Comparison of ENCODE assay signal across 14 cellular contexts in genomic region chr10:6009159-6009558, GRCh38. TPM values are rescaled to one million over a fixed set of nuclear protein-coding genes. Genes with fewer than 3 reads are reported as not detected.
DNase-seq lines count a peak whose midpoint lies in the region; ATAC-seq lines count a peak whose summit lies in the region.
"Had no signal": no experiment of that assay in that cellular context is flagged by ENCODE, and none has a peak within 500 bp of the region (broad histone marks: within the 10 kb centered on the region; RNA-seq: fewer than 3 reads in every experiment).

No MANE protein-coding gene starts in this region.

- peak overlapping the region; percentile 54 for H3K27ac Mint-ChIP-seq in activated naive CD8-positive, alpha-beta T cell treated with anti-CD3 and anti-CD28 coated beads for 36 hours
- H3K27ac Mint-ChIP-seq in stimulated activated naive B cell treated with anti-CD40 and anti-IgM and Interleukin-4, amounts not matched to agents 10 μg/mL and 1 μg/mL and 100 μg/mL, for 72 hours = peak overlapping the region; percentile 42
- H3K27ac Mint-ChIP-seq: activated CD4-positive, alpha-beta memory T cell treated with anti-CD3 and anti-CD28 coated beads for 36 hours had no signal

- peaks cover 7% of the 10 kb centered on the region for H3K27me3 Mint-ChIP-seq in activated naive CD8-positive, alpha-beta T cell treated with anti-CD3 and anti-CD28 coated beads for 36 hours
- no peaks in the 10 kb centered on the region for H3K27me3 Mint-ChIP-seq in stimulated activated naive B cell treated with anti-CD40 and anti-IgM and Interleukin-4, amounts not matched to agents 10 μg/mL and 1 μg/mL and 100 μg/mL, for 72 hours

- peak; percentile 80 to 87 for ATAC-seq in left cardiac atrium
- ATAC-seq in stimulated activated naive B cell treated with anti-CD40 and anti-IgM and Interleukin-4, amounts not matched to agents 10 μg/mL and 1 μg/mL and 100 μg/mL, for 72 hours (replicated peaks) = peak; percentile 68 to 79
- no peak for ATAC-seq in HG02884 (IDR thresholded peaks at IDR 0.05; ENCODE audit: unreplicated experiment)
- ATAC-seq: foreskin keratinocyte had no signal

- DNase-seq in SIG-M5 treated with dmso at 0.1 percent for 504 hours (lab: John Stamatoyannopoulos, UW; ENCODE audit: unreplicated experiment) (peak; percentile 9), SIG-M5 (lab: John Stamatoyannopoulos, UW) (no peak), left cardiac atrium (no peak), DMS 273 (lab: John Stamatoyannopoulos, UW; ENCODE audit: unreplicated experiment) (no peak)
- no peak for DNase-seq in activated naive CD8-positive, alpha-beta T cell treated with anti-CD3 and anti-CD28 coated beads for 36 hours
- no peak for DNase-seq in stimulated activated naive B cell treated with anti-CD40 and anti-IgM and Interleukin-4, amounts not matched to agents 10 μg/mL and 1 μg/mL and 100 μg/mL, for 72 hours
- DNase-seq in stimulated activated CD4-positive, alpha-beta T cell treated with anti-CD3 and anti-CD28 coated beads, Interleukin-1b, Interleukin-23, amount 100 ng/mL, for 48 hours = no peak
- DNase-seq: 8988T; activated CD4-positive, alpha-beta memory T cell treated with anti-CD3 and anti-CD28 coated beads for 36 hours; central memory CD4-positive, alpha-beta T cell; NCI-H526 treated with DMSO at 0.1 percent for 48 hours had no signal

- no peak overlapping the region for H3K4me3 Mint-ChIP-seq in activated naive CD8-positive, alpha-beta T cell treated with anti-CD3 and anti-CD28 coated beads for 36 hours
- no peak overlapping the region for H3K4me3 Mint-ChIP-seq in stimulated activated naive B cell treated with anti-CD40 and anti-IgM and Interleukin-4, amounts not matched to agents 10 μg/mL and 1 μg/mL and 100 μg/mL, for 72 hours
- H3K4me3 Mint-ChIP-seq: activated CD4-positive, alpha-beta memory T cell treated with anti-CD3 and anti-CD28 coated beads for 36 hours had no signal

- H3K4me1 Mint-ChIP-seq in activated naive CD8-positive, alpha-beta T cell treated with anti-CD3 and anti-CD28 coated beads for 36 hours = peaks cover 26% of the 10 kb centered on the region
- peaks cover 16 to 20% of the 10 kb centered on the region in 2 donors for H3K4me1 Mint-ChIP-seq in stimulated activated naive B cell treated with anti-CD40 and anti-IgM and Interleukin-4, amounts not matched to agents 10 μg/mL and 1 μg/mL and 100 μg/mL, for 72 hours

- H3K9me3 Mint-ChIP-seq in activated naive CD8-positive, alpha-beta T cell treated with anti-CD3 and anti-CD28 coated beads for 36 hours = peaks cover 12% of the 10 kb centered on the region
- H3K9me3 Mint-ChIP-seq in stimulated activated naive B cell treated with anti-CD40 and anti-IgM and Interleukin-4, amounts not matched to agents 10 μg/mL and 1 μg/mL and 100 μg/mL, for 72 hours = peaks cover 11 to 14% of the 10 kb centered on the region in 2 donors

- intact Hi-C loops in left cardiac atrium (cut with DNase I) = no loop called here

- peaks cover 50% of the 10 kb centered on the region for H3K36me3 Mint-ChIP-seq in activated naive CD8-positive, alpha-beta T cell treated with anti-CD3 and anti-CD28 coated beads for 36 hours
- H3K36me3 Mint-ChIP-seq in stimulated activated naive B cell treated with anti-CD40 and anti-IgM and Interleukin-4, amounts not matched to agents 10 μg/mL and 1 μg/mL and 100 μg/mL, for 72 hours = peaks cover 3 to 40% of the 10 kb centered on the region in 2 donors

RNA-seq across cellular contexts. Expression of gene IL15RA, which starts 31.8 kb away (rescaled TPM):
- total RNA-seq in activated naive CD8-positive, alpha-beta T cell treated with anti-CD3 and anti-CD28 coated beads for 36 hours = 10 to 100 TPM; 27.8 to 30.0 TPM
- total RNA-seq in left cardiac atrium = 10 to 100 TPM; 10.9 to 15.7 TPM

RNA-seq across cellular contexts. Expression of gene IL2RA, which starts 53.0 kb away (rescaled TPM):
- total RNA-seq in activated naive CD8-positive, alpha-beta T cell treated with anti-CD3 and anti-CD28 coated beads for 36 hours = 100 to 1,000 TPM; 680 to 698 TPM
- total RNA-seq in left cardiac atrium = 1 to 10 TPM; 2.7 to 6.3 TPM
- total RNA-seq: foreskin keratinocyte, LHCN-M2 had no signal

Comparison
In these comparisons a context has a peak if more than half of its experiments do, and no peak if none do; other contexts are left out.
1. RNA of gene IL2RA, which starts 53.0 kb away (total RNA-seq): 680 to 698 TPM in activated naive CD8-positive, alpha-beta T cell treated with anti-CD3 and anti-CD28 coated beads for 36 hours; 2.7 to 6.3 TPM in left cardiac atrium; every median in the first group is over 10 times any median in the second.